Comparison of ENCODE assay signal across 24 cellular contexts in genomic region chr1:159989581-159989980, GRCh38. TPM values are rescaled to one million over a fixed set of nuclear protein-coding genes. Genes with fewer than 3 reads are reported as not detected.
"Had no signal": no experiment of that assay in that cellular context is flagged by ENCODE, and none has a peak within 500 bp of the region (broad histone marks: within the 10 kb centered on the region; RNA-seq: fewer than 3 reads in every experiment).

No MANE protein-coding gene starts in this region.

- H3K36me3 ChIP-seq: esophagus squamous epithelium, left lung, right atrium auricular region, suprapubic skin, transverse colon, vagina had no signal

- H3K27me3 ChIP-seq: right atrium auricular region, suprapubic skin, transverse colon, vagina had no signal

- H3K9me3 ChIP-seq: esophagus squamous epithelium, left lung, right atrium auricular region, suprapubic skin, transverse colon, vagina had no signal

- H3K27ac ChIP-seq: esophagus squamous epithelium, left lung, right atrium auricular region, skin epidermis, suprapubic skin, transverse colon, vagina, VCaP had no signal

- H3K4me1 ChIP-seq: left lung, vagina had no signal

- ATAC-seq: activated CD8-positive, alpha-beta memory T cell treated with anti-CD3 and anti-CD28 coated beads, Interleukin-2, amount 10 ng/mL, durations not matched to agents 7 days and 5 days; left lung had no signal

- H3K4me3 ChIP-seq: esophagus squamous epithelium, left lung, right atrium auricular region, skin epidermis, suprapubic skin, transverse colon, vagina had no signal

- DNase-seq: activated CD4-positive, alpha-beta T cell treated with anti-CD3 and anti-CD28 coated beads for 1 hour; activated CD4-positive, alpha-beta T cell treated with anti-CD3 and anti-CD28 coated beads, Interleukin-2, amount 50 U/mL, for 48 hours; activated CD8-positive, alpha-beta memory T cell treated with anti-CD3 and anti-CD28 coated beads, Interleukin-2, amount 10 ng/mL, durations not matched to agents 7 days and 5 days; effector CD4-positive, alpha-beta T cell; esophagus squamous epithelium; foreskin melanocyte; glutamatergic neuron; hippocampal formation; left lung; nephron progenitor cell; nucleus accumbens; T-helper 2 cell; transverse colon had no signal

RNA-seq across cellular contexts. Expression of gene SLAMF9, which starts 35.5 kb away (rescaled TPM):
- total RNA-seq: activated CD8-positive, alpha-beta memory T cell treated with anti-CD3 and anti-CD28 coated beads, Interleukin-2, amount 10 ng/mL, durations not matched to agents 7 days and 5 days; cerebellum; kidney epithelial cell; left lung; lung microvascular endothelial cell; mesothelial cell of epicardium; myocyte; progenitor cell of endocrine pancreas; right atrium auricular region; suprapubic skin; vagina had no signal

RNA-seq across cellular contexts. Expression of gene IGSF9, which starts 44.2 kb away (rescaled TPM):
- total RNA-seq: activated CD8-positive, alpha-beta memory T cell treated with anti-CD3 and anti-CD28 coated beads, Interleukin-2, amount 10 ng/mL, durations not matched to agents 7 days and 5 days; lung microvascular endothelial cell had no signal
